15 cellular contexts compared by ENCODE assay signal in genomic region chr16:64580558-64580957, GRCh38.
A peak's percentile ranks its signal among the peaks of the same experiment; 100 is the strongest.
DNase-seq lines count a peak whose midpoint lies in the region; ATAC-seq and TF ChIP-seq lines count a peak whose summit lies in the region.
"Had no signal": no experiment of that assay in that cellular context is flagged by ENCODE, and none has a peak within 500 bp of the region (broad histone marks: within the 10 kb centered on the region; RNA-seq: fewer than 3 reads in every experiment).

No MANE protein-coding gene starts in this region.

- no peak overlapping the region for H3K9ac ChIP-seq in H9 (ENCODE audit: extremely low read depth, insufficient read length, low read length)

- no peaks in the 10 kb centered on the region for H4K20me1 ChIP-seq in H9 (ENCODE audit: control insufficient read depth, insufficient read depth, insufficient read length)

- H3K36me3 Mint-ChIP-seq in H9 (ENCODE audit: insufficient read depth in 1 of 3, low read depth in 3 of 3) (no peaks in the 10 kb centered on the region), WTC11 (no peaks in the 10 kb centered on the region)

- H3K27me3 Mint-ChIP-seq in H9 (ENCODE audit: low read depth) (no peaks in the 10 kb centered on the region), WTC11 (ENCODE audit: low read depth) (no peaks in the 10 kb centered on the region)
- H3K27me3 Mint-ChIP-seq: B cell; CD4-positive, alpha-beta T cell had no signal

- H3K9me3 Mint-ChIP-seq in H9: no peaks in the 10 kb centered on the region
- peaks cover 6% of the 10 kb centered on the region; the same call in 1 of the 2 replicates for H3K9me3 Mint-ChIP-seq in WTC11

- H3K27ac Mint-ChIP-seq in H9: no peak overlapping the region
- H3K27ac Mint-ChIP-seq in WTC11: no peak overlapping the region
- H3K27ac Mint-ChIP-seq: B cell; CD4-positive, alpha-beta T cell had no signal

- no peak overlapping the region for H2BK12ac ChIP-seq in H9 (ENCODE audit: insufficient read length, low read depth, low read length)

- no peak overlapping the region for H3T11ph ChIP-seq in H9 (ENCODE audit: low read length)

- H3K18ac ChIP-seq in H9 (ENCODE audit: insufficient read length, low read depth, low read length): no peak overlapping the region

- H3K4me3 Mint-ChIP-seq in H9 (no peak overlapping the region), WTC11 (no peak overlapping the region)
- H3K4me3 Mint-ChIP-seq: B cell; CD4-positive, alpha-beta T cell had no signal

- TF ChIP-seq CTCF in H9 (conservative IDR thresholded peaks at IDR 0.05) (no peak), WTC11 (IDR thresholded peaks at IDR 0.05) (no peak)

- no CpG with 5 or more reads among the region's 7 CpGs for WGBS in H9 (ENCODE audit: extremely low coverage, insufficient read length, low lambda C conversion rate)

- H3K79me2 ChIP-seq in H9 (ENCODE audit: insufficient read depth, low read length): no peaks in the 10 kb centered on the region

- no peak overlapping the region for H3K14ac ChIP-seq in H9 (ENCODE audit: insufficient read depth, low read length)

- no peaks in the 10 kb centered on the region for H3K27me3 ChIP-seq in H9 (ENCODE audit: insufficient read depth, low read length)

- H2BK5ac ChIP-seq in H9 (ENCODE audit: insufficient read length, low read length): no peak overlapping the region

- no peak overlapping the region for H4K5ac ChIP-seq in H9 (ENCODE audit: insufficient read length, low read depth, low read length)

- no peak overlapping the region for H3K27ac ChIP-seq in H9 (ENCODE audit: insufficient read length, low read depth, low read length)
- H3K27ac ChIP-seq in substantia nigra (ENCODE audit: low read depth, low read length, poor library complexity, severe bottlenecking): no peak overlapping the region
- H3K27ac ChIP-seq: HL-60 had no signal

- no peak overlapping the region for H3K4me2 ChIP-seq in H9 (ENCODE audit: insufficient read depth, insufficient read length, low read length)

- CTCF ChIA-PET in WTC11 (lab: Charles Lee): no interaction called here

- H3K23ac ChIP-seq in H9 (ENCODE audit: insufficient read length, low read depth, low read length): no peak overlapping the region

- H3K23me2 ChIP-seq in H9 (ENCODE audit: insufficient read length, low read depth, low read length, poor library complexity, severe bottlenecking): no peaks in the 10 kb centered on the region

- POLR2A ChIA-PET in WTC11 (lab: Charles Lee): no interaction called here

- DNase-seq in ELF-1 (ENCODE audit: low read depth, low spot score): peak; percentile 4
- DNase-seq in H9: peak; percentile 58
- DNase-seq in WTC11 (ENCODE audit: low spot score): peak; percentile 43
- DNase-seq in iPS DF 4.7 (ENCODE audit: extremely low read depth, low spot score): peak; percentile 9
- DNase-seq in substantia nigra (lab: John Stamatoyannopoulos, UW): no peak
- no peak for DNase-seq in activated CD4-positive, alpha-beta T cell treated with anti-CD3 and anti-CD28 coated beads, Interleukin-2, amount 50 U/mL, for 1 hour
- DNase-seq in activated CD4-positive, alpha-beta T cell treated with anti-CD3 and anti-CD28 coated beads for 48 hours: no peak
- DNase-seq: C1 segment of cervical spinal cord; Calu3; CD4-positive, alpha-beta T cell; DMS 273 treated with DMSO at 0.1 percent for 48 hours had no signal

- no peak overlapping the region for H2BK15ac ChIP-seq in H9 (ENCODE audit: low read depth, low read length)

- H3K4ac ChIP-seq in H9 (ENCODE audit: low read depth, low read length): no peak overlapping the region

- H2BK120ac ChIP-seq in H9 (ENCODE audit: low read depth, low read length, poor library complexity, severe bottlenecking): no peak overlapping the region

- H3K9me3 ChIP-seq in H9 (ENCODE audit: control insufficient read depth, low read depth, low read length): no peaks in the 10 kb centered on the region

- H4K8ac ChIP-seq in H9 (replicated peaks; ENCODE audit: insufficient read length, low read depth, low read length): no peak overlapping the region

- H3K4me1 Mint-ChIP-seq in H9 (peaks cover 10 to 16% of the 10 kb centered on the region in 2 experiments), WTC11 (peaks cover 26% of the 10 kb centered on the region)
- H3K4me1 Mint-ChIP-seq: B cell had no signal

- no peak overlapping the region for H2AFZ ChIP-seq in H9 (ENCODE audit: low read length)

- no peak overlapping the region for H3K56ac ChIP-seq in H9 (ENCODE audit: insufficient read length, low read depth, low read length)

- no peak overlapping the region for H4K91ac ChIP-seq in H9 (ENCODE audit: insufficient read length, low read depth, low read length)

- no peaks in the 10 kb centered on the region for H3K79me1 ChIP-seq in H9 (ENCODE audit: insufficient read depth, low read depth, low read length, poor library complexity, severe bottlenecking)

- no peak overlapping the region for H2BK20ac ChIP-seq in H9 (ENCODE audit: low read depth, low read length, poor library complexity, severe bottlenecking)

- no peak overlapping the region for H2AK5ac ChIP-seq in H9 (ENCODE audit: insufficient read length, low read length)

- peak; percentile 89 for ATAC-seq in WTC11
- ATAC-seq: GM12878, HCT116 had no signal

- H3K4me1 ChIP-seq in H9 (ENCODE audit: insufficient read depth, low read length): no peaks in the 10 kb centered on the region

TF ChIP-seq in WTC11, 78 proteins besides CTCF, POLR2A, EP300 and RAD21 (continues in another document):
- TF ChIP-seq MAX (CRISPR knock-in tag; IDR thresholded peaks at IDR 0.05): peak; percentile 91
- peak; percentile 66; the same call in 1 of the 2 replicates for TF ChIP-seq TEAD1 (CRISPR knock-in tag; IDR thresholded peaks at IDR 0.05)
- TF ChIP-seq USF1 (CRISPR knock-in tag; IDR thresholded peaks at IDR 0.05): peak; percentile 28; the same call in 1 of the 2 replicates
- no peak for TF ChIP-seq JAZF1 (CRISPR knock-in tag; IDR thresholded peaks at IDR 0.05)
- TF ChIP-seq CREB1 (CRISPR knock-in tag; IDR thresholded peaks at IDR 0.05): no peak
- TF ChIP-seq ARID4B (CRISPR knock-in tag; IDR thresholded peaks at IDR 0.05; ENCODE audit: borderline replicate concordance): no peak

Comparison
In these comparisons a context has a peak if more than half of its experiments do, and no peak if none do; other contexts are left out.
1. DNase-seq: peak in ELF-1 (single experiment), H9 (single experiment), WTC11 (single experiment) and iPS DF 4.7 (single experiment); none in substantia nigra (0 of 49), activated CD4-positive, alpha-beta T cell treated with anti-CD3 and anti-CD28 coated beads, Interleukin-2, amount 50 U/mL, for 1 hour (single experiment) and activated CD4-positive, alpha-beta T cell treated with anti-CD3 and anti-CD28 coated beads for 48 hours (single experiment).